Comparison of ENCODE assay signal across 1 cellular context in genomic region chr4:17583944-17584343, GRCh38.
TF ChIP-seq lines count a peak whose summit lies in the region.

No MANE protein-coding gene starts in this region.

TF ChIP-seq in HepG2, 621 proteins besides CTCF, POLR2A, EP300 and RAD21:
- TF ChIP-seq RBFOX2 (IDR thresholded peaks at IDR 0.05; ENCODE audit: low read depth, low read length) = 0 out of 2 replicates have a peak, but pooled peaks have one; percentile 33
- no peak for TF ChIP-seq REPIN1 (CRISPR knock-in tag; IDR thresholded peaks at IDR 0.05; ENCODE audit: borderline replicate concordance, low read depth)
TF ChIP-seq in HepG2: peak in this region for 1.
